9 cellular contexts compared by ENCODE assay signal in the genomic region with DNA sequence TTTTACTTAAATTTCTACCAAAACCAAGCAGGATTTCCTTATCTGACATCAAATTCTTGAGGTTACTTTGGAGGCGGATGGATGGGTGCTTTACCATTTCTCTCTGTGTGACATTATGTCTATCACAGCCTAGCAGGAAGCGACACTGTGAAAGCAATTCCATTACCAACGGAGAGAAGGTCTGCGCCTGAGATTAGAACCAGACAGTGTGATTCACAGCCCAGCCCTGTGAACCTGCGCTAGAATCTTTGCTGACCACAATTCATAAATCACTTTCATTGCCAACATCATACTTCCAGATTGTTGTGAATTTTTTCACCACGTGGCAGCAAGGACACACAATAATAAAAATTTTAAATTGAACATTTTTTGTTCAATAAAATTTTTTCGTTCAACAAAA.
DNase-seq lines count a peak whose midpoint lies in the region; ATAC-seq and TF ChIP-seq lines count a peak whose summit lies in the region.
"Had no signal": no experiment of that assay in that cellular context is flagged by ENCODE, and none has a peak within 500 bp of the region (broad histone marks: within the 10 kb centered on the region; RNA-seq: fewer than 3 reads in every experiment).

No MANE protein-coding gene starts in this region.

- no peak for TF ChIP-seq CTCF in left ventricle myocardium inferior (IDR thresholded peaks at IDR 0.05; ENCODE audit: borderline replicate concordance)
- no peak for TF ChIP-seq CTCF in mucosa of descending colon (IDR thresholded peaks at IDR 0.05)
- no peak for TF ChIP-seq CTCF in stomach (IDR thresholded peaks at IDR 0.05)
- TF ChIP-seq CTCF in Caco-2 (IDR thresholded peaks at IDR 0.05; ENCODE audit: insufficient read depth in 1 of 2, low read depth in 1 of 2, low read length in 1 of 2, severe bottlenecking in 1 of 2, unreplicated experiment in 1 of 2) = no peak
- TF ChIP-seq CTCF in glutamatergic neuron (IDR thresholded peaks at IDR 0.05; ENCODE audit: partially characterized antibody, unreplicated experiment) = no peak

- H3K36me3 ChIP-seq in left ventricle myocardium inferior = no peaks in the 10 kb centered on the region
- no peaks in the 10 kb centered on the region for H3K36me3 ChIP-seq in mucosa of descending colon (ENCODE audit: low read depth)
- no peaks in the 10 kb centered on the region for H3K36me3 ChIP-seq in stomach
- no peaks in the 10 kb centered on the region for H3K36me3 ChIP-seq in Caco-2 (ENCODE audit: control insufficient read depth, insufficient read depth, low read length)

- peak overlapping the region; percentile 99 to 100 for H3K27ac Mint-ChIP-seq in activated naive CD4-positive, alpha-beta T cell treated with anti-CD3 and anti-CD28 coated beads, Interleukin-2, amount 50 U/mL, for 72 hours
- H3K27ac Mint-ChIP-seq in Caco-2 (ENCODE audit: unreplicated experiment) (no peak overlapping the region), glutamatergic neuron (ENCODE audit: unreplicated experiment) (no peak overlapping the region)
- H3K27ac Mint-ChIP-seq: B cell had no signal

- peaks cover 24 to 25% of the 10 kb centered on the region in 2 donors for H3K36me3 Mint-ChIP-seq in activated naive CD4-positive, alpha-beta T cell treated with anti-CD3 and anti-CD28 coated beads, Interleukin-2, amount 50 U/mL, for 72 hours
- H3K36me3 Mint-ChIP-seq in Caco-2 (ENCODE audit: insufficient read depth, unreplicated experiment) = no peaks in the 10 kb centered on the region
- no peaks in the 10 kb centered on the region for H3K36me3 Mint-ChIP-seq in glutamatergic neuron (ENCODE audit: unreplicated experiment)

- ATAC-seq in Right ventricle myocardium superior (ENCODE audit: poor library complexity) (no peak), mucosa of descending colon (peak; percentile 47)
- peak; percentile 84 to 88 for ATAC-seq in activated naive CD4-positive, alpha-beta T cell treated with anti-CD3 and anti-CD28 coated beads, Interleukin-2, amount 50 U/mL, for 72 hours

- H3K27me3 ChIP-seq in left ventricle myocardium inferior (ENCODE audit: low read depth) (no peaks in the 10 kb centered on the region), stomach (no peaks in the 10 kb centered on the region), Caco-2 (replicated peaks; ENCODE audit: control insufficient read depth, insufficient read depth, low read length) (no peaks in the 10 kb centered on the region)

- POLR2A ChIA-PET in Caco-2 (lab: Charles Lee) = no interaction called here

- CTCF ChIA-PET in Caco-2 (lab: Charles Lee) = no interaction called here

- TF ChIP-seq EP300 in stomach (IDR thresholded peaks at IDR 0.05) = no peak

- DNase-seq in left ventricle myocardium inferior (no peak), Right ventricle myocardium superior (no peak), mucosa of descending colon (peak in 1 of 3 donors; percentile 30), stomach (no peak), Caco-2 (no peak), amygdala (lab: John Stamatoyannopoulos, UW) (no peak), glutamatergic neuron (no peak)
- peak; percentile 58 to 71 for DNase-seq in activated naive CD4-positive, alpha-beta T cell treated with anti-CD3 and anti-CD28 coated beads, Interleukin-2, amount 50 U/mL, for 72 hours (ENCODE audit: low spot score in 2 of 2)

- intact Hi-C loops in left ventricle myocardium inferior (cut with micrococcal nuclease) = no loop called here
- intact Hi-C loops in Right ventricle myocardium superior (cut with DNase I) = no loop called here
- intact Hi-C loops in mucosa of descending colon (cut with DNase I, micrococcal nuclease) = no loop called here
- intact Hi-C loops in stomach (cut with DNase I; ENCODE audit: low total_unique reads) = no loop called here
- intact Hi-C loops in Caco-2 (cut with micrococcal nuclease; ENCODE audit: unreplicated experiment) = no loop called here

- H3K9me3 ChIP-seq in left ventricle myocardium inferior (replicated peaks) = peaks cover 7% of the 10 kb centered on the region
- no peaks in the 10 kb centered on the region for H3K9me3 ChIP-seq in mucosa of descending colon
- no peaks in the 10 kb centered on the region for H3K9me3 ChIP-seq in stomach
- 0 out of 2 replicates have a peak, but pooled peaks cover 5% of the 10 kb centered on the region for H3K9me3 ChIP-seq in Caco-2

- H3K4me1 Mint-ChIP-seq in Caco-2 (ENCODE audit: low read depth, unreplicated experiment) = no peaks in the 10 kb centered on the region
- H3K4me1 Mint-ChIP-seq in glutamatergic neuron (ENCODE audit: low read depth, unreplicated experiment) = peaks cover 4% of the 10 kb centered on the region
- H3K4me1 Mint-ChIP-seq: B cell had no signal

- H3K4me3 Mint-ChIP-seq in Caco-2 (ENCODE audit: unreplicated experiment) (no peak overlapping the region), glutamatergic neuron (ENCODE audit: unreplicated experiment) (no peak overlapping the region)
- H3K4me3 Mint-ChIP-seq: B cell had no signal

- peak overlapping the region; percentile 82 for H3K27ac ChIP-seq in left ventricle myocardium inferior (replicated peaks)
- peak overlapping the region in 4 of 5 donors; percentile 57 to 72 (median 62) for H3K27ac ChIP-seq in stomach

- no peak for TF ChIP-seq POLR2A in stomach (IDR thresholded peaks at IDR 0.05)

- WGBS in stomach, 5 donors = 53 to 70% (median 58%) methylated on average over 7 of the region's 7 CpGs

- H3K4me3 ChIP-seq in left ventricle myocardium inferior = no peak overlapping the region
- no peak overlapping the region for H3K4me3 ChIP-seq in mucosa of descending colon
- H3K4me3 ChIP-seq in stomach = no peak overlapping the region
- no peak overlapping the region for H3K4me3 ChIP-seq in Caco-2 (ENCODE audit: low read depth, low read length)

- H3K27me3 Mint-ChIP-seq in Caco-2 (ENCODE audit: insufficient read depth, unreplicated experiment) (peaks cover 9% of the 10 kb centered on the region), glutamatergic neuron (ENCODE audit: unreplicated experiment) (no peaks in the 10 kb centered on the region)

- H3K4me1 ChIP-seq in left ventricle myocardium inferior = peaks cover 52% of the 10 kb centered on the region
- no peaks in the 10 kb centered on the region for H3K4me1 ChIP-seq in mucosa of descending colon (ENCODE audit: low read depth)
- H3K4me1 ChIP-seq in stomach = peaks cover 0 to 25% (median 4%) of the 10 kb centered on the region in 4 donors
- no peaks in the 10 kb centered on the region for H3K4me1 ChIP-seq in Caco-2

- H3K9me3 Mint-ChIP-seq in activated naive CD4-positive, alpha-beta T cell treated with anti-CD3 and anti-CD28 coated beads, Interleukin-2, amount 50 U/mL, for 72 hours = peaks cover 5 to 11% of the 10 kb centered on the region in 2 donors
- peaks cover under 1% of the 10 kb centered on the region for H3K9me3 Mint-ChIP-seq in Caco-2 (ENCODE audit: unreplicated experiment)
- peaks cover 2% of the 10 kb centered on the region for H3K9me3 Mint-ChIP-seq in glutamatergic neuron (ENCODE audit: unreplicated experiment)

- no TSS peak for BruUV-seq in Caco-2 (replicated peaks; lab: Mats Ljungman, UMichigan)

Comparison
In these comparisons a context has a peak if more than half of its experiments do, and no peak if none do; other contexts are left out.
1. DNase-seq: peak in activated naive CD4-positive, alpha-beta T cell treated with anti-CD3 and anti-CD28 coated beads, Interleukin-2, amount 50 U/mL, for 72 hours (2 of 2); none in left ventricle myocardium inferior (single experiment), Right ventricle myocardium superior (single experiment), stomach (single experiment), Caco-2 (0 of 2), amygdala (0 of 56) and glutamatergic neuron (single experiment).
2. H3K27ac Mint-ChIP-seq: peak in activated naive CD4-positive, alpha-beta T cell treated with anti-CD3 and anti-CD28 coated beads, Interleukin-2, amount 50 U/mL, for 72 hours (2 of 2); none in Caco-2 (single experiment) and glutamatergic neuron (single experiment).